In the genomic region with DNA sequence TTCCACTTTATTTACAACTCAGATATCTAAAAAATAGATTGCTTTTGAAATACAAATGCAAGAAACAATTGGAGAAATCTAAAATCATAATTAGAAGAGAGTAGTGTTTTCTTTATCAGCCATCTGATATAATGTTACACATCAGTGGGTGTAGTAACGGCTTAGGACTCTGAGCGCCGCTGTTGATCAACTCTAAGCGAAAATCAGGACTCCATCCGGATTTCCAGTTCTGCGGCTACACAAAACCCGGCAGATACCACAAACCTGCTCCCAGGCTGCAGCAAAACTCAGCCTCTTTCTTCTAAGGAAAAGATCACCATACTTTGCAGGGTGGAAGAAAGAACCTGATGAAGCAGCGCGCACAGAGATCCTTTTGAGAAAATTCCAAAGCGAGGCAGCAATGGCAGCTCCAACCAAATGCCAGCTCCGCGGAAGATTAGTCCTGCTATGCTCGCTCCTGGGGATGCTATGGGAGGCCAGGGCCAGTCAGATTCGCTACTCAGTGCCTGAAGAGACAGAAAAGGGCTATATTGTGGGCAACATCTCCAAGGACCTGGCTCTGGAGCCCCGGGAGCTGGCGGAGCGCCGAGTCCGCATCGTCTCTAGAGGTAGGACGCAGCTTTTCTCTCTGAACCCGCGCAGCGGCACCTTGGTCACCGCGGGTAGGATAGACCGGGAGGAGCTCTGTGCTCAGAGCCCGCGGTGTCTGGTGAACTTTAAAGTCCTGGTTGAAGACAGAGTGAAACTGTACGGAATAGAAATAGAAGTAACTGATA, we compare ENCODE assay signal across 8 cellular contexts. TPM values are rescaled to one million over a fixed set of nuclear protein-coding genes. Genes with fewer than 3 reads are reported as not detected.
DNase-seq lines count a peak whose midpoint lies in the region; ATAC-seq and TF ChIP-seq lines count a peak whose summit lies in the region.

A gene (plus strand): TSS at position 226 of the 776 bp plus-strand sequence. CDS start 175 bp downstream, at position 401.

- POLR2A ChIA-PET in activated CD4-positive, alpha-beta T cell treated with anti-CD3 and anti-CD28 coated beads for 36 hours (lab: Charles Lee): no interaction called here

- DNase-seq in activated CD4-positive, alpha-beta T cell treated with anti-CD3 and anti-CD28 coated beads for 36 hours: peak; percentile 46
- no peak for DNase-seq in activated CD4-positive, alpha-beta T cell treated with anti-CD3 and anti-CD28 coated beads for 48 hours
- DNase-seq in SK-N-DZ (ENCODE audit: low spot score) (peak; percentile 47), right atrium auricular region (ENCODE audit: low spot score) (no peak), superior temporal gyrus (ENCODE audit: extremely low spot score) (peak; percentile 55), NCI-H2227 (lab: John Stamatoyannopoulos, UW; ENCODE audit: unreplicated experiment) (no peak), NCI-H1417 treated with DMSO at 0.1 percent for 48 hours (lab: John Stamatoyannopoulos, UW) (no peak), GF-D8 (lab: John Stamatoyannopoulos, UW) (no peak)

- peak within 1 kb of the TSS in 1 of 2 donors; percentile 13 for H3K4me3 ChIP-seq in right atrium auricular region

- no peak within 1 kb of the TSS for H3K27ac ChIP-seq in right atrium auricular region

- ATAC-seq in activated CD4-positive, alpha-beta T cell treated with anti-CD3 and anti-CD28 coated beads for 36 hours: no peak

- no peak within 1 kb of the TSS for H3K27ac Mint-ChIP-seq in activated CD4-positive, alpha-beta T cell treated with anti-CD3 and anti-CD28 coated beads for 36 hours

- intact Hi-C loops in activated CD4-positive, alpha-beta T cell treated with anti-CD3 and anti-CD28 coated beads for 36 hours (cut with DNase I, micrococcal nuclease): loop anchor here in 1 of 2 experiments (10.0 kb wide), 1 partner anchor 528 kb away; a partner anchor contains a TSS

- H3K27me3 Mint-ChIP-seq in activated CD4-positive, alpha-beta T cell treated with anti-CD3 and anti-CD28 coated beads for 36 hours: peaks cover 57% of the 10 kb centered on the region

- peaks cover 34 to 92% of the 10 kb centered on the region in 2 donors for H3K9me3 ChIP-seq in right atrium auricular region

- H3K9me3 Mint-ChIP-seq in activated CD4-positive, alpha-beta T cell treated with anti-CD3 and anti-CD28 coated beads for 36 hours (ENCODE audit: low read depth): peaks cover 10% of the 10 kb centered on the region

- peaks cover 8% of the 10 kb centered on the region for H3K36me3 ChIP-seq in right atrium auricular region

- peaks cover 11% of the 10 kb centered on the region for H3K36me3 Mint-ChIP-seq in activated CD4-positive, alpha-beta T cell treated with anti-CD3 and anti-CD28 coated beads for 36 hours (ENCODE audit: low read depth)

- no peaks in the 10 kb centered on the region for H3K4me1 Mint-ChIP-seq in activated CD4-positive, alpha-beta T cell treated with anti-CD3 and anti-CD28 coated beads for 36 hours

- CTCF ChIA-PET in activated CD4-positive, alpha-beta T cell treated with anti-CD3 and anti-CD28 coated beads for 36 hours (lab: Charles Lee): interaction anchor here (0.6 to 1.5 kb wide), 12 partner anchors 10 to 956 kb away, joined by 3 to 15 read pairs (median 4); a partner anchor contains a TSS

- no peaks in the 10 kb centered on the region for H3K27me3 ChIP-seq in right atrium auricular region

- no peak within 1 kb of the TSS for H3K4me3 Mint-ChIP-seq in activated CD4-positive, alpha-beta T cell treated with anti-CD3 and anti-CD28 coated beads for 36 hours

- peak; percentile 7 to 40 for TF ChIP-seq CTCF in right atrium auricular region (IDR thresholded peaks at IDR 0.05)

- H3K4me1 ChIP-seq in right atrium auricular region: peaks cover 0 to 11% of the 10 kb centered on the region in 2 donors

RNA-seq across cellular contexts. Expression of the gene that starts here (rescaled TPM):
- total RNA-seq in activated CD4-positive, alpha-beta T cell treated with anti-CD3 and anti-CD28 coated beads for 36 hours: under 1 TPM in 1 of 2 experiments, not detected in 1; 0.09 TPM
- polyA plus RNA-seq in SK-N-DZ (2014; cell fraction: cytosol; rRNA removed): 0.74 and 1.6 TPM in 2 replicates
- polyA plus RNA-seq in SK-N-DZ (2014; cell fraction: nucleus; rRNA removed): 0.27 and 0.42 TPM in 2 replicates
- 1 to 10 TPM; 3.7 to 5.2 TPM for total RNA-seq in right atrium auricular region

Comparison
In these comparisons a context has a peak if more than half of its experiments do, and no peak if none do; other contexts are left out.
1. RNA of the gene that starts here (total RNA-seq): 3.7 to 5.2 TPM in right atrium auricular region; 0.09 TPM in activated CD4-positive, alpha-beta T cell treated with anti-CD3 and anti-CD28 coated beads for 36 hours; every median in the first group is over 4 times any median in the second.
2. Peak in DNase-seq in activated CD4-positive, alpha-beta T cell treated with anti-CD3 and anti-CD28 coated beads for 36 hours; RNA of the gene not detected or under 1 TPM.
3. DNase-seq: peak in SK-N-DZ (single experiment) and superior temporal gyrus (single experiment); none in activated CD4-positive, alpha-beta T cell treated with anti-CD3 and anti-CD28 coated beads for 48 hours (single experiment), right atrium auricular region (single experiment), NCI-H2227 (single experiment), NCI-H1417 treated with DMSO at 0.1 percent for 48 hours (single experiment) and GF-D8 (single experiment).